ENCODE assay signal across 23 cellular contexts in the genomic region with DNA sequence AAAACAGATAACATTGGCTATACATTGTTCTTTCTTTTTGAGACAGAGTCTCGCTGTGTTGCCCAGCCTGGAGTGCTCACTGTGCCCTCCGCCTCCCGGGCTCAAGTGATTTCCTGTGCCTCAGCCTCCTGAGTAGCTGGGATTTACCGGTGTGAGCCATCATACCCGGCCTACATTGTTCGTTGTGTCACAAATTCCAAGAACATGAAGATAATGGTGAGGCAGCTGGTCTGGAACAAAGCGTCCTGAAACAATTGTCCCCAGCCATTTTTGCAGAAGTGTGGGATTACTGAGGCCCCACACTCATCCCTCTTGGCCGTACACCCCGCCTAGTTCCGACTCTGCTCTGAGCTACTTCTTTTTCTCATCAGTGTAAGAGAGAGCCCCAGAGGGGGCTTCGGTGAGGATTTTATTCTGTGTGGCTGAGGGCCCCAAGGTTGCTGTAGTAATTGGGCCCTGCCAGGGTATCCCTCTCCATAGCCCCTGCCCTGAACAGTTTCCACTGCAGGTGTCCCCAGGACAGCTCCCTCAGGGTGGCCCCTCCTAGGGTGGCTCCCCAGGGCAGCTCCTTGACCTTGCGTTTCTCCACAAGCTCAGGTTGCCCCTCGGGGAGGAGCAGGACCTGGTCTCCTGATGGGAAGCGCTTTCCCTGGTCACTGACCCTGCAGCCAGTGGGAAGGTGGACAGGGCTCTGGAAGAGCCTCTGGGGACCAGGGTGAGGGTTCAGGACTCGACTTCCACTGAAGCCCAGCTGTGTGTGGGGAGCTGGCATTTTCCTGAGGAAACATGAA. TPM values are rescaled to one million over a fixed set of nuclear protein-coding genes. Genes with fewer than 3 reads are reported as not detected.
DNase-seq lines count a peak whose midpoint lies in the region; ATAC-seq and TF ChIP-seq lines count a peak whose summit lies in the region.
"Had no signal": no experiment of that assay in that cellular context is flagged by ENCODE, and none has a peak within 500 bp of the region (broad histone marks: within the 10 kb centered on the region; RNA-seq: fewer than 3 reads in every experiment).

No MANE protein-coding gene starts in this region.

- ATAC-seq in GM19455 (IDR thresholded peaks at IDR 0.05; ENCODE audit: unreplicated experiment) (no peak), HG02798 (IDR thresholded peaks at IDR 0.05; ENCODE audit: poor library complexity, unreplicated experiment) (no peak)
- ATAC-seq: activated CD4-positive, alpha-beta T cell treated with anti-CD3 and anti-CD28 coated beads for 36 hours; natural killer cell treated with Interleukin-12 subunit alpha and Interleukin-12 subunit beta and Interleukin-15 and Interleukin-18, amount 100 ng/mL, for 72 hours had no signal

- H3K4me1 Mint-ChIP-seq in nephron = peaks cover 16% of the 10 kb centered on the region
- H3K4me1 Mint-ChIP-seq: activated CD4-positive, alpha-beta T cell treated with anti-CD3 and anti-CD28 coated beads for 36 hours; CD8-positive, alpha-beta memory T cell had no signal

- peaks cover 12% of the 10 kb centered on the region for H3K27me3 Mint-ChIP-seq in nephron (ENCODE audit: low read depth)
- H3K27me3 Mint-ChIP-seq: type B pancreatic cell had no signal

- no peaks in the 10 kb centered on the region for H3K9me3 ChIP-seq in right atrium auricular region

- no peaks in the 10 kb centered on the region for H3K9me3 Mint-ChIP-seq in nephron
- H3K9me3 Mint-ChIP-seq: CD8-positive, alpha-beta memory T cell; mesothelial cell of epicardium; natural killer cell treated with Interleukin-12 subunit alpha and Interleukin-12 subunit beta and Interleukin-15 and Interleukin-18, amount 100 ng/mL, for 72 hours; type B pancreatic cell had no signal

- no peak overlapping the region for H3K4me3 ChIP-seq in right atrium auricular region

- H3K27ac ChIP-seq in right atrium auricular region = peak overlapping the region; percentile 51 to 55
- H3K27ac ChIP-seq in temporal lobe (ENCODE audit: low read depth, low read length) = peak overlapping the region; percentile 65
- H3K27ac ChIP-seq: KMS-11 had no signal

- H3K36me3 Mint-ChIP-seq in nephron (ENCODE audit: low read depth) = no peaks in the 10 kb centered on the region
- H3K36me3 Mint-ChIP-seq: CD8-positive, alpha-beta memory T cell; mesothelial cell of epicardium; natural killer cell treated with Interleukin-12 subunit alpha and Interleukin-12 subunit beta and Interleukin-15 and Interleukin-18, amount 100 ng/mL, for 72 hours; type B pancreatic cell had no signal

- peaks cover 0 to 18% of the 10 kb centered on the region in 2 donors for H3K4me1 ChIP-seq in right atrium auricular region

- TF ChIP-seq CTCF in right atrium auricular region (IDR thresholded peaks at IDR 0.05) (no peak), nephron (IDR thresholded peaks at IDR 0.05; ENCODE audit: unreplicated experiment in 3 of 3) (no peak)

- H3K4me3 Mint-ChIP-seq in nephron = no peak overlapping the region
- H3K4me3 Mint-ChIP-seq: activated CD4-positive, alpha-beta T cell treated with anti-CD3 and anti-CD28 coated beads for 36 hours; CD8-positive, alpha-beta memory T cell; mesothelial cell of epicardium; natural killer cell treated with Interleukin-12 subunit alpha and Interleukin-12 subunit beta and Interleukin-15 and Interleukin-18, amount 100 ng/mL, for 72 hours; type B pancreatic cell had no signal

- DNase-seq in dermis blood vessel endothelial cell = peak; percentile 79
- DNase-seq in right atrium auricular region (ENCODE audit: low spot score) = no peak
- no peak for DNase-seq in NCI-H187 treated with DMSO at 0.1 percent for 48 hours (lab: John Stamatoyannopoulos, UW)
- no peak for DNase-seq in NCI-H774 (lab: John Stamatoyannopoulos, UW)
- DNase-seq: activated CD4-positive, alpha-beta T cell treated with anti-CD3 and anti-CD28 coated beads for 36 hours; CD8-positive, alpha-beta memory T cell; DMS79 treated with DMSO at 0.1 percent for 48 hours; effector CD4-positive, alpha-beta T cell; HCEC 1CT; NCI-H1048; NCI-H2081; NCI-H446 treated with DMSO at 0.1 percent for 48 hours; NK-92 treated with Interleukin-12 subunit alpha and Interleukin-12 subunit beta, amount 100 ng/mL, for 24 hours; stimulated activated naive CD4-positive, alpha-beta T cell; SW 1271 had no signal

- peak overlapping the region in 2 of 3 experiments; percentile 44 to 88 for H3K27ac Mint-ChIP-seq in nephron
- H3K27ac Mint-ChIP-seq: activated CD4-positive, alpha-beta T cell treated with anti-CD3 and anti-CD28 coated beads for 36 hours; mesothelial cell of epicardium; natural killer cell treated with Interleukin-12 subunit alpha and Interleukin-12 subunit beta and Interleukin-15 and Interleukin-18, amount 100 ng/mL, for 72 hours had no signal

- no peaks in the 10 kb centered on the region for H3K36me3 ChIP-seq in right atrium auricular region

- no peaks in the 10 kb centered on the region for H3K27me3 ChIP-seq in right atrium auricular region

RNA-seq across cellular contexts. Expression of gene ARSA, which starts 13.1 kb away (rescaled TPM):
- total RNA-seq in dermis blood vessel endothelial cell = 24.0 and 30.6 TPM in 2 replicates
- total RNA-seq in right atrium auricular region = 10 to 100 TPM; 30.7 to 38.9 TPM
- 6.6 TPM for total RNA-seq in temporal lobe

RNA-seq across cellular contexts. Expression of gene SHANK3, which starts 31.6 kb away (rescaled TPM):
- total RNA-seq in dermis blood vessel endothelial cell (33.0 and 42.7 TPM in 2 replicates), right atrium auricular region (10 to 100 TPM in 1 of 2 donors, 1 to 10 TPM in 1; 8.2 to 12.3 TPM), temporal lobe (5.9 TPM)
- total RNA-seq: natural killer cell treated with Interleukin-12 subunit alpha and Interleukin-12 subunit beta and Interleukin-15 and Interleukin-18, amount 100 ng/mL, for 72 hours had no signal

RNA-seq across cellular contexts. Expression of gene MAPK8IP2, which starts 40.5 kb away (rescaled TPM):
- total RNA-seq in dermis blood vessel endothelial cell (0.34 and 0.51 TPM in 2 replicates), right atrium auricular region (under 1 TPM; 0.26 to 0.71 TPM), temporal lobe (70.3 TPM)

RNA-seq across cellular contexts. Expression of gene CHKB, which starts 58.4 kb away (rescaled TPM):
- total RNA-seq in dermis blood vessel endothelial cell (34.9 and 50.4 TPM in 2 replicates), right atrium auricular region (10 to 100 TPM; 25.1 to 29.5 TPM), temporal lobe (23.8 TPM)

Comparison
In these comparisons a context has a peak if more than half of its experiments do, and no peak if none do; other contexts are left out.
1. RNA of gene MAPK8IP2, which starts 40.5 kb away (total RNA-seq): 70.3 TPM in temporal lobe (single experiment); 0.26 to 0.71 TPM in right atrium auricular region and 0.34 to 0.51 TPM in dermis blood vessel endothelial cell; every median in the first group is over 10 times any median in the second.